12 cellular contexts compared by ENCODE assay signal in genomic region chr2:112622528-112622849, GRCh38. TPM values are rescaled to one million over a fixed set of nuclear protein-coding genes. Genes with fewer than 3 reads are reported as not detected.
DNase-seq lines count a peak whose midpoint lies in the region; ATAC-seq, FAIRE-seq and TF ChIP-seq lines count a peak whose summit lies in the region.
"Had no signal": no experiment of that assay in that cellular context is flagged by ENCODE, and none has a peak within 500 bp of the region (broad histone marks: within the 10 kb centered on the region; RNA-seq: fewer than 3 reads in every experiment).

No MANE protein-coding gene starts in this region.

- no peak overlapping the region for H3K27ac ChIP-seq in endothelial cell of umbilical vein (ENCODE audit: insufficient read depth, low read depth, low read length)
- no peak overlapping the region for H3K27ac ChIP-seq in Karpas-422 (ENCODE audit: low read length)
- H3K27ac ChIP-seq: SJSA1 had no signal

- H3K36me3 ChIP-seq in endothelial cell of umbilical vein (ENCODE audit: control insufficient read depth in 2 of 2, extremely low read depth in 1 of 2, insufficient read depth in 2 of 2, low read length in 2 of 2) (no peaks in the 10 kb centered on the region), Karpas-422 (ENCODE audit: insufficient read depth, low read length) (no peaks in the 10 kb centered on the region), Caco-2 (ENCODE audit: control insufficient read depth, insufficient read depth, low read length) (no peaks in the 10 kb centered on the region)
- H3K36me3 ChIP-seq: SJSA1, tibial nerve had no signal

- H3K9me3 ChIP-seq in endothelial cell of umbilical vein (replicated peaks; ENCODE audit: control insufficient read depth, insufficient read depth, low read length): no peaks in the 10 kb centered on the region
- H3K9me3 ChIP-seq in Karpas-422 (ENCODE audit: low read length): no peaks in the 10 kb centered on the region
- no peaks in the 10 kb centered on the region for H3K9me3 ChIP-seq in Caco-2
- H3K9me3 ChIP-seq: SJSA1, tibial nerve had no signal

- H3K27me3 Mint-ChIP-seq in Caco-2 (ENCODE audit: insufficient read depth, unreplicated experiment): no peaks in the 10 kb centered on the region
- H3K27me3 Mint-ChIP-seq: activated CD8-positive, alpha-beta T cell treated with anti-CD3 and anti-CD28 coated beads for 36 hours had no signal

- CTCF ChIA-PET in endothelial cell of umbilical vein (lab: Charles Lee) (interaction anchor here (0.7 to 3.2 kb wide), 2 partner anchors 22 to 99 kb away, joined by 3 to 16 read pairs; no protein-coding TSS in a partner anchor), Caco-2 (lab: Charles Lee) (no interaction called here)

- H3K4me3 Mint-ChIP-seq in Caco-2 (ENCODE audit: unreplicated experiment): no peak overlapping the region
- H3K4me3 Mint-ChIP-seq: activated CD8-positive, alpha-beta T cell treated with anti-CD3 and anti-CD28 coated beads for 36 hours had no signal

- TF ChIP-seq POLR2A in endothelial cell of umbilical vein (IDR thresholded peaks at IDR 0.05; ENCODE audit: low read depth, low read length): no peak

- H3K9me3 Mint-ChIP-seq in Caco-2 (ENCODE audit: unreplicated experiment): no peaks in the 10 kb centered on the region
- H3K9me3 Mint-ChIP-seq: activated CD8-positive, alpha-beta T cell treated with anti-CD3 and anti-CD28 coated beads for 36 hours had no signal

- DNase-seq in ELR (ENCODE audit: low read depth) (peak; percentile 93), NCI-H226 (peak; percentile 98), endothelial cell of umbilical vein (ENCODE audit: low read depth, low spot score) (no peak), sciatic nerve (ENCODE audit: low spot score) (no peak), NCI-H748 treated with DMSO at 0.1 percent for 48 hours (lab: John Stamatoyannopoulos, UW) (no peak), Karpas-422 (no peak), NCI-H187 (lab: John Stamatoyannopoulos, UW) (no peak), Caco-2 (no peak)
- DNase-seq: activated CD8-positive, alpha-beta T cell treated with anti-CD3 and anti-CD28 coated beads for 36 hours; NCI-H187 treated with DMSO at 0.1 percent for 48 hours had no signal

- no peak overlapping the region for H3K27ac Mint-ChIP-seq in Caco-2 (ENCODE audit: unreplicated experiment)
- H3K27ac Mint-ChIP-seq: activated CD8-positive, alpha-beta T cell treated with anti-CD3 and anti-CD28 coated beads for 36 hours had no signal

- H4K20me1 ChIP-seq in endothelial cell of umbilical vein (replicated peaks; ENCODE audit: control insufficient read depth, extremely low read depth, insufficient read depth, low read length) (no peaks in the 10 kb centered on the region), Karpas-422 (ENCODE audit: insufficient read depth, low read depth, low read length) (no peaks in the 10 kb centered on the region)

- TF ChIP-seq CTCF in endothelial cell of umbilical vein (IDR thresholded peaks at IDR 0.05; ENCODE audit: extremely low read depth in 1 of 2, insufficient read depth in 1 of 2, low read depth in 1 of 2, low read length in 2 of 2): no peak
- TF ChIP-seq CTCF in Caco-2 (IDR thresholded peaks at IDR 0.05; ENCODE audit: insufficient read depth in 1 of 2, low read depth in 1 of 2, low read length in 1 of 2, severe bottlenecking in 1 of 2, unreplicated experiment in 1 of 2): no peak

- dilution Hi-C loops in endothelial cell of umbilical vein (cut with MboI; ENCODE audit: extremely low pct_ligation_motif_present, low sequenced_read_pairs): no loop called here

- H3K9ac ChIP-seq in endothelial cell of umbilical vein (replicated peaks; ENCODE audit: extremely low read depth, insufficient read depth, low read length) (no peak overlapping the region), Karpas-422 (ENCODE audit: low read length) (no peak overlapping the region)

- ATAC-seq in sciatic nerve: peak; percentile 36
- ATAC-seq: activated CD8-positive, alpha-beta T cell treated with anti-CD3 and anti-CD28 coated beads for 36 hours had no signal

- no peaks in the 10 kb centered on the region for H3K36me3 Mint-ChIP-seq in Caco-2 (ENCODE audit: insufficient read depth, unreplicated experiment)

- H3K27me3 ChIP-seq in endothelial cell of umbilical vein (ENCODE audit: control insufficient read depth in 2 of 2, insufficient read depth in 2 of 2, low read length in 2 of 2): no peaks in the 10 kb centered on the region
- no peaks in the 10 kb centered on the region for H3K27me3 ChIP-seq in Karpas-422 (ENCODE audit: low read length)
- no peaks in the 10 kb centered on the region for H3K27me3 ChIP-seq in Caco-2 (replicated peaks; ENCODE audit: control insufficient read depth, insufficient read depth, low read length)
- H3K27me3 ChIP-seq: SJSA1, tibial nerve had no signal

- no peak overlapping the region for H3K4me2 ChIP-seq in endothelial cell of umbilical vein (ENCODE audit: insufficient read depth, low read length)
- no peak overlapping the region for H3K4me2 ChIP-seq in Karpas-422 (ENCODE audit: low read depth, low read length, poor library complexity, severe bottlenecking)

- BruUV-seq in endothelial cell of umbilical vein (replicated peaks; lab: Mats Ljungman, UMichigan) (no TSS peak), Caco-2 (replicated peaks; lab: Mats Ljungman, UMichigan) (no TSS peak)

- no peaks in the 10 kb centered on the region for H3K9me2 ChIP-seq in Karpas-422 (replicated peaks; ENCODE audit: insufficient read depth, low read length)

- no peak overlapping the region for H2AFZ ChIP-seq in endothelial cell of umbilical vein (ENCODE audit: low read depth, low read length)
- no peak overlapping the region for H2AFZ ChIP-seq in Karpas-422 (ENCODE audit: low read length)

- FAIRE-seq in endothelial cell of umbilical vein (lab: Jason Lieb, UNC): no peak

- intact Hi-C loops in endothelial cell of umbilical vein (cut with micrococcal nuclease): no loop called here
- intact Hi-C loops in sciatic nerve (cut with DNase I): loop anchor here (10.0 kb wide), 1 partner anchor 102 kb away; the partner anchor contains the start of gene NT5DC4
- intact Hi-C loops in Caco-2 (cut with micrococcal nuclease; ENCODE audit: unreplicated experiment): loop anchor here (10.0 kb wide), 1 partner anchor 332 kb away; no protein-coding TSS in a partner anchor

- H3K4me1 Mint-ChIP-seq in Caco-2 (ENCODE audit: low read depth, unreplicated experiment): no peaks in the 10 kb centered on the region

- no peaks in the 10 kb centered on the region for H3K79me2 ChIP-seq in endothelial cell of umbilical vein (ENCODE audit: control insufficient read depth, insufficient read depth, low read length)
- H3K79me2 ChIP-seq in Karpas-422 (ENCODE audit: low read length): no peaks in the 10 kb centered on the region

- H3K4me3 ChIP-seq in endothelial cell of umbilical vein (replicated peaks in 1 of 3; ENCODE audit: insufficient read depth in 1 of 3, low read depth in 1 of 3, low read length in 3 of 3) (no peak overlapping the region), Karpas-422 (ENCODE audit: low read length) (no peak overlapping the region), Caco-2 (ENCODE audit: low read depth, low read length) (no peak overlapping the region)
- H3K4me3 ChIP-seq: SJSA1, tibial nerve had no signal

- POLR2A ChIA-PET in endothelial cell of umbilical vein (lab: Charles Lee) (no interaction called here), Caco-2 (lab: Charles Lee) (interaction anchor here (0.7 kb wide), 1 partner anchor 149 kb away, joined by 4 read pairs; no protein-coding TSS in a partner anchor)

- no peaks in the 10 kb centered on the region for H3K9me1 ChIP-seq in endothelial cell of umbilical vein (replicated peaks; ENCODE audit: control insufficient read depth, extremely low read depth, insufficient read depth, low read length)

- peaks cover 36% of the 10 kb centered on the region for H3K4me1 ChIP-seq in endothelial cell of umbilical vein (ENCODE audit: control insufficient read depth, extremely low read depth, insufficient read depth, low read length)
- peaks cover 4% of the 10 kb centered on the region; the same call in 1 of the 2 replicates for H3K4me1 ChIP-seq in Karpas-422 (ENCODE audit: low read length)
- H3K4me1 ChIP-seq in Caco-2: peaks cover 15% of the 10 kb centered on the region

TF ChIP-seq in endothelial cell of umbilical vein, 7 proteins besides CTCF, POLR2A, EP300 and RAD21 (continues in another document):
- TF ChIP-seq, protein P1, sequence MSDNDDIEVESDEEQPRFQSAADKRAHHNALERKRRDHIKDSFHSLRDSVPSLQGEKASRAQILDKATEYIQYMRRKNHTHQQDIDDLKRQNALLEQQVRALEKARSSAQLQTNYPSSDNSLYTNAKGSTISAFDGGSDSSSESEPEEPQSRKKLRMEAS (IDR thresholded peaks at IDR 0.05; ENCODE audit: insufficient read depth, insufficient read length): no peak
- TF ChIP-seq POLR2AphosphoS5 (IDR thresholded peaks at IDR 0.05; ENCODE audit: insufficient read depth, low read depth, low read length) (no peak), GATA2 (IDR thresholded peaks at IDR 0.05; ENCODE audit: insufficient read depth, insufficient read length, low read depth, low read length) (peak; percentile 60), MYC (IDR thresholded peaks at IDR 0.05; ENCODE audit: low read depth, low read length) (no peak), FOS (IDR thresholded peaks at IDR 0.05; ENCODE audit: borderline replicate concordance, insufficient read depth, low read length) (no peak)

RNA-seq across cellular contexts. Expression of gene SLC20A1, which starts 23.2 kb away (rescaled TPM):
- total RNA-seq in endothelial cell of umbilical vein (141 and 149 TPM in 2 replicates), sciatic nerve (51.1 TPM), Caco-2 (2022) (91.1 and 102 TPM in 2 replicates)
- 47.0 and 52.7 TPM in 2 replicates for polyA plus RNA-seq in endothelial cell of umbilical vein
- 44.5 and 45.5 TPM in 2 replicates for polyA plus RNA-seq in endothelial cell of umbilical vein (2011; cell fraction: cytosol; rRNA removed)
- 146 and 166 TPM in 2 replicates for polyA plus RNA-seq in endothelial cell of umbilical vein (2011; cell fraction: nucleus; rRNA removed)
- 88.7 and 117 TPM in 2 replicates for polyA plus RNA-seq in endothelial cell of umbilical vein (2012)
- 95.5 and 107 TPM in 2 replicates for polyA minus RNA-seq in endothelial cell of umbilical vein
- 25.2 TPM for polyA minus RNA-seq in endothelial cell of umbilical vein (2011; cell fraction: cytosol; rRNA and poly(A)+ RNA removed)
- polyA minus RNA-seq in endothelial cell of umbilical vein (2011; cell fraction: nucleus; rRNA and poly(A)+ RNA removed): 82.9 and 138 TPM in 2 replicates
- total RNA-seq in Karpas-422 (2014; rRNA removed; shearing (Covaris generic); ENCODE audit: low replicate concordance): 24.6 and 48.4 TPM in 2 replicates

RNA-seq across cellular contexts. Expression of gene CHCHD5, which starts 38.1 kb away (rescaled TPM):
- 22.2 and 23.6 TPM in 2 replicates for total RNA-seq in endothelial cell of umbilical vein
- polyA plus RNA-seq in endothelial cell of umbilical vein: 44.7 and 63.5 TPM in 2 replicates
- 29.0 and 35.3 TPM in 2 replicates for polyA plus RNA-seq in endothelial cell of umbilical vein (2011; cell fraction: cytosol; rRNA removed)
- 10.6 and 12.6 TPM in 2 replicates for polyA plus RNA-seq in endothelial cell of umbilical vein (2011; cell fraction: nucleus; rRNA removed)
- polyA plus RNA-seq in endothelial cell of umbilical vein (2012): 22.5 and 35.4 TPM in 2 replicates
- 9.8 and 10.5 TPM in 2 replicates for polyA minus RNA-seq in endothelial cell of umbilical vein
- polyA minus RNA-seq in endothelial cell of umbilical vein (2011; cell fraction: cytosol; rRNA and poly(A)+ RNA removed): 10.7 TPM
- polyA minus RNA-seq in endothelial cell of umbilical vein (2011; cell fraction: nucleus; rRNA and poly(A)+ RNA removed): 1.6 and 4.6 TPM in 2 replicates
- 21.2 TPM for total RNA-seq in sciatic nerve
- total RNA-seq in Karpas-422 (2014; rRNA removed; shearing (Covaris generic); ENCODE audit: low replicate concordance): 30.0 and 37.4 TPM in 2 replicates
- total RNA-seq in Caco-2 (2022): 50.7 and 56.0 TPM in 2 replicates

Comparison
In these comparisons a context has a peak if more than half of its experiments do, and no peak if none do; other contexts are left out.
1. DNase-seq: peak in ELR (single experiment) and NCI-H226 (single experiment); none in endothelial cell of umbilical vein (single experiment), sciatic nerve (single experiment), NCI-H748 treated with DMSO at 0.1 percent for 48 hours (single experiment), Karpas-422 (single experiment), NCI-H187 (0 of 2) and Caco-2 (0 of 2).